15 cellular contexts compared by ENCODE assay signal in genomic region chr11:107446822-107447431, GRCh38.
"Had no signal": no experiment of that assay in that cellular context is flagged by ENCODE, and none has a peak within 500 bp of the region (broad histone marks: within the 10 kb centered on the region; RNA-seq: fewer than 3 reads in every experiment).

No MANE protein-coding gene starts in this region.

- DNase-seq: activated CD4-positive, alpha-beta memory T cell treated with anti-CD3 and anti-CD28 coated beads for 36 hours; activated CD4-positive, alpha-beta T cell treated with anti-CD3 and anti-CD28 coated beads for 1 hour; adrenal gland; body of pancreas; central memory CD4-positive, alpha-beta T cell; effector memory CD8-positive, alpha-beta T cell; hippocampal formation; pancreas; stimulated activated CD4-positive, alpha-beta T cell treated with anti-CD3 and anti-CD28 coated beads, Interleukin-4, amount 100 ng/mL, for 1 hour; stimulated activated CD8-positive, alpha-beta memory T cell treated with anti-CD3 and anti-CD28 coated beads, Interleukin-4, amount 100 ng/mL, for 48 hours; stomach had no signal

- H3K27me3 Mint-ChIP-seq: activated CD4-positive, alpha-beta memory T cell treated with anti-CD3 and anti-CD28 coated beads for 36 hours; effector memory CD8-positive, alpha-beta T cell had no signal

- H3K9me3 Mint-ChIP-seq: activated CD4-positive, alpha-beta memory T cell treated with anti-CD3 and anti-CD28 coated beads for 36 hours; effector memory CD8-positive, alpha-beta T cell; neural crest cell had no signal

- FAIRE-seq: pancreas had no signal

- H3K4me3 Mint-ChIP-seq: activated CD4-positive, alpha-beta memory T cell treated with anti-CD3 and anti-CD28 coated beads for 36 hours; effector memory CD8-positive, alpha-beta T cell; neural crest cell had no signal

- H3K27me3 ChIP-seq: adrenal gland, body of pancreas, pancreas, stomach had no signal

- ATAC-seq: body of pancreas; effector memory CD8-positive, alpha-beta T cell; pancreas had no signal

- H3K27ac ChIP-seq: adrenal gland, body of pancreas, coronary artery, epithelial cell of prostate, pancreas, stomach, thoracic aorta had no signal

- H3K27ac Mint-ChIP-seq: effector memory CD8-positive, alpha-beta T cell had no signal

- H3K4me1 ChIP-seq: body of pancreas, pancreas, stomach had no signal

- H3K9me3 ChIP-seq: adrenal gland, body of pancreas, pancreas, stomach, thoracic aorta had no signal

- H3K4me1 Mint-ChIP-seq: neural crest cell had no signal

- H3K4me3 ChIP-seq: adrenal gland, body of pancreas, coronary artery, pancreas, stomach, thoracic aorta had no signal
